In genomic region chr9:124395826-124396225, GRCh38 we compare ENCODE assay signal across 2 cellular contexts.
TF ChIP-seq lines count a peak whose summit lies in the region.

No MANE protein-coding gene starts in this region.

TF ChIP-seq in GM23338, 12 proteins besides CTCF, POLR2A, EP300 and RAD21 (continued from another document):
- TF ChIP-seq ETS1 (IDR thresholded peaks at IDR 0.05) (no peak), EZH2phosphoT487 (IDR thresholded peaks at IDR 0.05; ENCODE audit: unreplicated experiment) (no peak), EZH2 (IDR thresholded peaks at IDR 0.05; ENCODE audit: low read depth, unreplicated experiment) (no peak), JUNB (IDR thresholded peaks at IDR 0.05; ENCODE audit: unreplicated experiment) (no peak)
TF ChIP-seq in GM23338: peak in this region for 0.

TF ChIP-seq in IMR-90, 13 proteins besides CTCF, POLR2A, EP300 and RAD21 (continued from another document):
- no peak for TF ChIP-seq USF2 (IDR thresholded peaks at IDR 0.05; ENCODE audit: low read depth, low read length)
- TF ChIP-seq MAZ (IDR thresholded peaks at IDR 0.05; ENCODE audit: borderline replicate concordance, low read depth, low read length) = no peak
- TF ChIP-seq MAFK (IDR thresholded peaks at IDR 0.05; ENCODE audit: low read depth, low read length) = no peak
- TF ChIP-seq ELK1 (IDR thresholded peaks at IDR 0.05; ENCODE audit: borderline replicate concordance, low read depth, low read length) = no peak
- no peak for TF ChIP-seq RFX5 (IDR thresholded peaks at IDR 0.05; ENCODE audit: low read depth, low read length)
- TF ChIP-seq BHLHE40 (IDR thresholded peaks at IDR 0.05; ENCODE audit: low read depth, low read length) = no peak
